In genomic region chr2:45886229-45886663, GRCh38 we compare ENCODE assay signal across 13 cellular contexts.
A peak's percentile ranks its signal among the peaks of the same experiment; 100 is the strongest.
DNase-seq lines count a peak whose midpoint lies in the region; ATAC-seq and TF ChIP-seq lines count a peak whose summit lies in the region.
"Had no signal": no experiment of that assay in that cellular context is flagged by ENCODE, and none has a peak within 500 bp of the region (broad histone marks: within the 10 kb centered on the region; RNA-seq: fewer than 3 reads in every experiment).

No MANE protein-coding gene starts in this region.

- H3K36me3 Mint-ChIP-seq in endothelial cell (ENCODE audit: low read depth, unreplicated experiment): no peaks in the 10 kb centered on the region
- H3K36me3 Mint-ChIP-seq in nephron (ENCODE audit: low read depth): no peaks in the 10 kb centered on the region
- H3K36me3 Mint-ChIP-seq: activated naive CD4-positive, alpha-beta T cell treated with anti-CD3 and anti-CD28 coated beads, Interleukin-2, amount 10 ng/mL, durations not matched to agents 7 days and 5 days had no signal

- no peaks in the 10 kb centered on the region for H3K9me3 ChIP-seq in heart right ventricle
- no peaks in the 10 kb centered on the region for H3K9me3 ChIP-seq in uterus
- H3K9me3 ChIP-seq in spleen: no peaks in the 10 kb centered on the region

- H3K27ac ChIP-seq in heart right ventricle (peak overlapping the region in 8 of 10 donors; percentile 5 to 77 (median 54)), uterus (peak overlapping the region; percentile 77 to 79), spleen (peak overlapping the region in 4 of 8 donors; percentile 7 to 97 (median 71))

- ATAC-seq in heart right ventricle (peak in 1 of 8 donors; percentile 20), left ventricle myocardium superior (no peak)

- H3K27me3 ChIP-seq in heart right ventricle (no peaks in the 10 kb centered on the region), uterus (no peaks in the 10 kb centered on the region), spleen (replicated peaks in 1 of 7) (no peaks in the 10 kb centered on the region)

- TF ChIP-seq POLR2A in uterus (IDR thresholded peaks at IDR 0.05): no peak
- TF ChIP-seq POLR2A in spleen (IDR thresholded peaks at IDR 0.05): no peak

- H3K27ac Mint-ChIP-seq in endothelial cell (ENCODE audit: unreplicated experiment) (no peak overlapping the region), nephron (peak overlapping the region; percentile 78 to 94 (median 82))
- H3K27ac Mint-ChIP-seq: activated naive CD4-positive, alpha-beta T cell treated with anti-CD3 and anti-CD28 coated beads, Interleukin-2, amount 10 ng/mL, durations not matched to agents 7 days and 5 days; IgD-negative memory B cell had no signal

- H3K9me3 Mint-ChIP-seq in endothelial cell (ENCODE audit: unreplicated experiment) (no peaks in the 10 kb centered on the region), nephron (no peaks in the 10 kb centered on the region)
- H3K9me3 Mint-ChIP-seq: activated naive CD4-positive, alpha-beta T cell treated with anti-CD3 and anti-CD28 coated beads, Interleukin-2, amount 10 ng/mL, durations not matched to agents 7 days and 5 days; IgD-negative memory B cell had no signal

- H3K36me3 ChIP-seq in heart right ventricle (no peaks in the 10 kb centered on the region), uterus (no peaks in the 10 kb centered on the region), spleen (peaks cover 0 to 8% (median 0%) of the 10 kb centered on the region in 6 donors)

- peak overlapping the region; percentile 22 for H3K4me3 Mint-ChIP-seq in endothelial cell (ENCODE audit: unreplicated experiment)
- H3K4me3 Mint-ChIP-seq in nephron: peak overlapping the region in 2 of 3 experiments; percentile 0 to 18
- H3K4me3 Mint-ChIP-seq: activated naive CD4-positive, alpha-beta T cell treated with anti-CD3 and anti-CD28 coated beads, Interleukin-2, amount 10 ng/mL, durations not matched to agents 7 days and 5 days; IgD-negative memory B cell had no signal

- intact Hi-C loops in heart right ventricle (cut with DNase I): loop anchor here in 2 of 10 donors (5.0 to 10.0 kb wide), 2 partner anchors 36 to 61 kb away; no protein-coding TSS in a partner anchor
- intact Hi-C loops in left ventricle myocardium superior (cut with micrococcal nuclease): no loop called here
- intact Hi-C loops in uterus (cut with DNase I; ENCODE audit: low total_unique reads): no loop called here
- intact Hi-C loops in spleen (cut with DNase I; ENCODE audit: low total_unique reads): no loop called here

- H3K4me1 ChIP-seq in heart right ventricle (peaks cover 24 to 89% (median 78%) of the 10 kb centered on the region in 9 donors), uterus (peaks cover 9 to 45% of the 10 kb centered on the region in 2 donors), spleen (peaks cover 18 to 85% (median 72%) of the 10 kb centered on the region in 6 donors)

- peaks cover 3% of the 10 kb centered on the region for H3K27me3 Mint-ChIP-seq in endothelial cell (ENCODE audit: unreplicated experiment)
- H3K27me3 Mint-ChIP-seq in nephron (ENCODE audit: low read depth): peaks cover 3% of the 10 kb centered on the region
- H3K27me3 Mint-ChIP-seq: activated naive CD4-positive, alpha-beta T cell treated with anti-CD3 and anti-CD28 coated beads, Interleukin-2, amount 10 ng/mL, durations not matched to agents 7 days and 5 days; IgD-negative memory B cell had no signal

- DNase-seq in heart right ventricle (no peak), left ventricle myocardium superior (no peak), endothelial cell (ENCODE audit: low spot score) (no peak), uterus (no peak), spleen (no peak), midbrain (lab: John Stamatoyannopoulos, UW) (no peak)
- no peak for DNase-seq in stimulated activated CD4-positive, alpha-beta T cell treated with anti-CD3 and anti-CD28 coated beads, Interleukin-4, amount 100 ng/mL, for 1 hour
- DNase-seq: activated CD4-positive, alpha-beta T cell treated with anti-CD3 and anti-CD28 coated beads for 1 hour; activated naive CD4-positive, alpha-beta T cell treated with anti-CD3 and anti-CD28 coated beads, Interleukin-2, amount 10 ng/mL, durations not matched to agents 7 days and 5 days; NCI-H1105 treated with DMSO at 0.1 percent for 48 hours; NCI-H2171 treated with DMSO at 0.1 percent for 48 hours had no signal

- no peak for TF ChIP-seq CTCF in heart right ventricle (IDR thresholded peaks at IDR 0.05)
- no peak for TF ChIP-seq CTCF in endothelial cell (IDR thresholded peaks at IDR 0.05; ENCODE audit: unreplicated experiment)
- no peak for TF ChIP-seq CTCF in nephron (IDR thresholded peaks at IDR 0.05; ENCODE audit: unreplicated experiment in 3 of 3)
- TF ChIP-seq CTCF in uterus (IDR thresholded peaks at IDR 0.05): no peak
- no peak for TF ChIP-seq CTCF in spleen (IDR thresholded peaks at IDR 0.05 in 8 of 11, conservative IDR thresholded peaks at IDR 0.05 in 3 of 11)

- H3K4me3 ChIP-seq in heart right ventricle: no peak overlapping the region
- H3K4me3 ChIP-seq in uterus: no peak overlapping the region
- no peak overlapping the region for H3K4me3 ChIP-seq in spleen

- peaks cover 16% of the 10 kb centered on the region for H3K4me1 Mint-ChIP-seq in endothelial cell (ENCODE audit: unreplicated experiment)
- H3K4me1 Mint-ChIP-seq in nephron: peaks cover 86% of the 10 kb centered on the region

- WGBS in heart right ventricle, 2 donors: 28% methylated on average over 3 of the region's 3 CpGs
- WGBS in spleen, 5 donors: 43 to 70% (median 63%) methylated on average over 3 of the region's 3 CpGs
